Comparison of ENCODE assay signal across 1 cellular context in the genomic region with DNA sequence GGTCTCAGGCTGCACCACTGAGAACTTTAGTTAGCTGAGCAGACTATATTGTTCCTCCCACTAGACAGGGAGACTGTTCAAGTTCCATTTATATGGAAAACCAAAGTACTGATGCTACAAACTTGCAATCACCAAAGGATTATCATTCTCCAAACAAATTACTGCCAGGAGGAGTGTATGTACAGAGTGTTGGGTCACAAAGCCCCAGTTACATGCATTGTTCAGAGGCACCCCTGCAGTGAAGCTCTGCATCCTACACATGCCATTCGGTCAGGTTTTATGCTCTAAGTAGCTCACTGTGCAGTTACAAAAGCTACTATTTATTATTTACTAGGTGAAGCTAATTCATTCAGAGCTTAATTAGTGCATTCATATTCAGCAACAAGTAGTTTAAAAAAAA.
TF ChIP-seq lines count a peak whose summit lies in the region.

No MANE protein-coding gene starts in this region.

TF ChIP-seq in HepG2, 621 proteins besides CTCF, POLR2A, EP300 and RAD21 (continued from another document):
- TF ChIP-seq, protein P1, sequence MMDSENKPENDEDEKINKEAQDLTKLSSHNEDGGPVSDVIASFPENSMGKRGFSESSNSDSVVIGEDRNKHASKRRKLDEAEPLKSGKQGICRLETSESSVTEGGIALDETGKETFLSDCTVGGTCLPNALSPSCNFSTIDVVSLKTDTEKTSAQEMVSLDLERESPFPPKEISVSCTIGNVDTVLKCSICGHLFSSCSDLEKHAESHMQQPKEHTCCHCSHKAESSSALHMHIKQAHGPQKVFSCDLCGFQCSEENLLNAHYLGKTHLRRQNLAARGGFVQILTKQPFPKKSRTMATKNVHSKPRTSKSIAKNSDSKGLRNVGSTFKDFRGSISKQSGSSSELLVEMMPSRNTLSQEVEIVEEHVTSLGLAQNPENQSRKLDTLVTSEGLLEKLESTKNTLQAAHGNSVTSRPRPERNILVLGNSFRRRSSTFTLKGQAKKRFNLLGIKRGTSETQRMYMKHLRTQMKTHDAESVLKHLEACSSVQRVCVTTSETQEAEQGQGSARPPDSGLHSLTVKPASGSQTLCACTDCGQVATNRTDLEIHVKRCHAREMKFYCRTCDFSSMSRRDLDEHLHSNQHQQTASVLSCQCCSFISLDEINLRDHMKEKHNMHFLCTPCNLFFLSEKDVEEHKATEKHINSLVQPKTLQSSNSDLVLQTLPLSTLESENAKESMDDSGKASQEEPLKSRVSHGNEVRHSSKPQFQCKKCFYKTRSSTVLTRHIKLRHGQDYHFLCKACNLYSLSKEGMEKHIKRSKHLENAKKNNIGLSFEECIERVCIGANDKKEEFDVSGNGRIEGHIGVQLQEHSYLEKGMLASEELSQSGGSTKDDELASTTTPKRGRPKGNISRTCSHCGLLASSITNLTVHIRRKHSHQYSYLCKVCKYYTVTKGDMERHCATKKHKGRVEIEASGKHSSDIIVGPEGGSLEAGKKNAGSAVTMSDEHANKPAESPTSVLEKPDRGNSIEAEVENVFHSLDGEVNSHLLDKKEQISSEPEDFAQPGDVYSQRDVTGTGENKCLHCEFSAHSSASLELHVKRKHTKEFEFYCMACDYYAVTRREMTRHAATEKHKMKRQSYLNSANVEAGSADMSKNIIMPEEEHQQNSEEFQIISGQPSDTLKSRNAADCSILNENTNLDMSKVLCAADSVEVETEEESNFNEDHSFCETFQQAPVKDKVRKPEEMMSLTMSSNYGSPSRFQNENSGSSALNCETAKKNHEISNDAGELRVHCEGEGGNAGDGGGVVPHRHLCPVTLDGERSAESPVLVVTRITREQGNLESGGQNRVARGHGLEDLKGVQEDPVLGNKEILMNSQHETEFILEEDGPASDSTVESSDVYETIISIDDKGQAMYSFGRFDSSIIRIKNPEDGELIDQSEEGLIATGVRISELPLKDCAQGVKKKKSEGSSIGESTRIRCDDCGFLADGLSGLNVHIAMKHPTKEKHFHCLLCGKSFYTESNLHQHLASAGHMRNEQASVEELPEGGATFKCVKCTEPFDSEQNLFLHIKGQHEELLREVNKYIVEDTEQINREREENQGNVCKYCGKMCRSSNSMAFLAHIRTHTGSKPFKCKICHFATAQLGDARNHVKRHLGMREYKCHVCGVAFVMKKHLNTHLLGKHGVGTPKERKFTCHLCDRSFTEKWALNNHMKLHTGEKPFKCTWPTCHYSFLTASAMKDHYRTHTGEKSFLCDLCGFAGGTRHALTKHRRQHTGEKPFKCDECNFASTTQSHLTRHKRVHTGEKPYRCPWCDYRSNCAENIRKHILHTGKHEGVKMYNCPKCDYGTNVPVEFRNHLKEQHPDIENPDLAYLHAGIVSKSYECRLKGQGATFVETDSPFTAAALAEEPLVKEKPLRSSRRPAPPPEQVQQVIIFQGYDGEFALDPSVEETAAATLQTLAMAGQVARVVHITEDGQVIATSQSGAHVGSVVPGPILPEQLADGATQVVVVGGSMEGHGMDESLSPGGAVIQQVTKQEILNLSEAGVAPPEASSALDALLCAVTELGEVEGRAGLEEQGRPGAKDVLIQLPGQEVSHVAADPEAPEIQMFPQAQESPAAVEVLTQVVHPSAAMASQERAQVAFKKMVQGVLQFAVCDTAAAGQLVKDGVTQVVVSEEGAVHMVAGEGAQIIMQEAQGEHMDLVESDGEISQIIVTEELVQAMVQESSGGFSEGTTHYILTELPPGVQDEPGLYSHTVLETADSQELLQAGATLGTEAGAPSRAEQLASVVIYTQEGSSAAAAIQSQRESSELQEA (CRISPR knock-in tag; IDR thresholded peaks at IDR 0.05; ENCODE audit: not compliant biosample characterization): no peak
- TF ChIP-seq, protein P2, sequence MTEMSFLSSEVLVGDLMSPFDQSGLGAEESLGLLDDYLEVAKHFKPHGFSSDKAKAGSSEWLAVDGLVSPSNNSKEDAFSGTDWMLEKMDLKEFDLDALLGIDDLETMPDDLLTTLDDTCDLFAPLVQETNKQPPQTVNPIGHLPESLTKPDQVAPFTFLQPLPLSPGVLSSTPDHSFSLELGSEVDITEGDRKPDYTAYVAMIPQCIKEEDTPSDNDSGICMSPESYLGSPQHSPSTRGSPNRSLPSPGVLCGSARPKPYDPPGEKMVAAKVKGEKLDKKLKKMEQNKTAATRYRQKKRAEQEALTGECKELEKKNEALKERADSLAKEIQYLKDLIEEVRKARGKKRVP (CRISPR knock-in tag; IDR thresholded peaks at IDR 0.05): no peak
- TF ChIP-seq KAT8 (CRISPR knock-in tag; IDR thresholded peaks at IDR 0.05) (no peak), PRMT3 (CRISPR knock-in tag; IDR thresholded peaks at IDR 0.05; ENCODE audit: borderline replicate concordance, low read depth) (no peak), PITX1 (CRISPR knock-in tag; IDR thresholded peaks at IDR 0.05) (no peak), SP4 (CRISPR knock-in tag; IDR thresholded peaks at IDR 0.05) (no peak), FOSL1 (CRISPR knock-in tag; IDR thresholded peaks at IDR 0.05; ENCODE audit: borderline replicate concordance) (no peak), WIZ (CRISPR knock-in tag; IDR thresholded peaks at IDR 0.05) (no peak), GMEB1 (CRISPR knock-in tag; IDR thresholded peaks at IDR 0.05; ENCODE audit: borderline replicate concordance) (no peak), RBAK (CRISPR knock-in tag; IDR thresholded peaks at IDR 0.05) (no peak), ERF (CRISPR knock-in tag; IDR thresholded peaks at IDR 0.05) (no peak), ZFY (CRISPR knock-in tag; IDR thresholded peaks at IDR 0.05) (no peak)
- TF ChIP-seq, protein P3, sequence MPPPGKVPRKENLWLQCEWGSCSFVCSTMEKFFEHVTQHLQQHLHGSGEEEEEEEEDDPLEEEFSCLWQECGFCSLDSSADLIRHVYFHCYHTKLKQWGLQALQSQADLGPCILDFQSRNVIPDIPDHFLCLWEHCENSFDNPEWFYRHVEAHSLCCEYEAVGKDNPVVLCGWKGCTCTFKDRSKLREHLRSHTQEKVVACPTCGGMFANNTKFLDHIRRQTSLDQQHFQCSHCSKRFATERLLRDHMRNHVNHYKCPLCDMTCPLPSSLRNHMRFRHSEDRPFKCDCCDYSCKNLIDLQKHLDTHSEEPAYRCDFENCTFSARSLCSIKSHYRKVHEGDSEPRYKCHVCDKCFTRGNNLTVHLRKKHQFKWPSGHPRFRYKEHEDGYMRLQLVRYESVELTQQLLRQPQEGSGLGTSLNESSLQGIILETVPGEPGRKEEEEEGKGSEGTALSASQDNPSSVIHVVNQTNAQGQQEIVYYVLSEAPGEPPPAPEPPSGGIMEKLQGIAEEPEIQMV (CRISPR knock-in tag; IDR thresholded peaks at IDR 0.05; ENCODE audit: low read depth): no peak
- TF ChIP-seq, protein P4, sequence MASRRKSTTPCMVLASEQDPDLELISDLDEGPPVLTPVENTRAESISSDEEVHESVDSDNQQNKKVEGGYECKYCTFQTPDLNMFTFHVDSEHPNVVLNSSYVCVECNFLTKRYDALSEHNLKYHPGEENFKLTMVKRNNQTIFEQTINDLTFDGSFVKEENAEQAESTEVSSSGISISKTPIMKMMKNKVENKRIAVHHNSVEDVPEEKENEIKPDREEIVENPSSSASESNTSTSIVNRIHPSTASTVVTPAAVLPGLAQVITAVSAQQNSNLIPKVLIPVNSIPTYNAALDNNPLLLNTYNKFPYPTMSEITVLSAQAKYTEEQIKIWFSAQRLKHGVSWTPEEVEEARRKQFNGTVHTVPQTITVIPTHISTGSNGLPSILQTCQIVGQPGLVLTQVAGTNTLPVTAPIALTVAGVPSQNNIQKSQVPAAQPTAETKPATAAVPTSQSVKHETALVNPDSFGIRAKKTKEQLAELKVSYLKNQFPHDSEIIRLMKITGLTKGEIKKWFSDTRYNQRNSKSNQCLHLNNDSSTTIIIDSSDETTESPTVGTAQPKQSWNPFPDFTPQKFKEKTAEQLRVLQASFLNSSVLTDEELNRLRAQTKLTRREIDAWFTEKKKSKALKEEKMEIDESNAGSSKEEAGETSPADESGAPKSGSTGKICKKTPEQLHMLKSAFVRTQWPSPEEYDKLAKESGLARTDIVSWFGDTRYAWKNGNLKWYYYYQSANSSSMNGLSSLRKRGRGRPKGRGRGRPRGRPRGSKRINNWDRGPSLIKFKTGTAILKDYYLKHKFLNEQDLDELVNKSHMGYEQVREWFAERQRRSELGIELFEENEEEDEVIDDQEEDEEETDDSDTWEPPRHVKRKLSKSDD (CRISPR knock-in tag; IDR thresholded peaks at IDR 0.05; ENCODE audit: low read depth): no peak
TF ChIP-seq in HepG2: peak in this region for 0.
